Comparison of ENCODE assay signal across 1 cellular context in the genomic region with DNA sequence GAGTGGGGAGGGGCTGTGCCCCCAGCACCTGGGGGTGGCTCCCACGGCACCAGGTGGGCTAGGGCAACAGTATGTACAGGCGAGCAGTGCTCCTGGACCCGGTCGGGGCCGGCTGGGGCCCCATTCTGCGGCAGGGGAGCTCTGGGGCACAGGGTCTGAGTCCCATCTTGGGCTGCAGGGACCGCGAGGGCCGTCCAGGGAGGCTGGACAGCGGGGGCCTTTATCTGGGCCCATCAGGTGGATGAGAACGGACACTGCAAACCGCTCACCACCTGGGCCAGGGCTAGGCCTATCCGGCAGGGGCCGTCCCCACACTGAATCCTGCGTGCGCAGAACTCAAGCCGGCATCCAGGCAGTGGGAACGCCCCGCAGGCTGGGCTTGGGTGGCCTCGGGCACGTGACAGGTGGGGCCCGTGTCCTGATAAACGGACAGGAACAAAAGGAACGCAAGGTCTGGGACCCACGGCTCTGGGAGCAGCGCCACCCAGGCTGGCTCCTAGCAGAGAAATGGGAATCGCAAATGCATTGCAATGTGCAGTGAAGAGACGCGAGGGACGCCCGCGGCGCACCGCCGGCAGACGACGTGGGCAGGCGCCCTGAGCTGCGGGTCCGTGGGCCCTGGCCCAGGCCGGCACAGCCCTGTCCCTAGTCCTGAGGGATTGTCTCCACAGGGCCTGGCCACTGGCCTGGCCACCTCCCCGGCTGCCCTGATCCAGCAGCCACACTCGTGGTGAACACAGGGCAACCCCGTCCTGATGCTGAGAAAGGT.
TF ChIP-seq lines count a peak whose summit lies in the region.

No MANE protein-coding gene starts in this region.

TF ChIP-seq in H1, 55 proteins besides CTCF, POLR2A, EP300 and RAD21:
- TF ChIP-seq TBP (IDR thresholded peaks at IDR 0.05; ENCODE audit: low read depth, low read length) (no peak), GABPA (IDR thresholded peaks at IDR 0.05; ENCODE audit: borderline replicate concordance, insufficient read depth, low read length) (peak; percentile 65)
